ENCODE assay signal across 25 cellular contexts in the genomic region with DNA sequence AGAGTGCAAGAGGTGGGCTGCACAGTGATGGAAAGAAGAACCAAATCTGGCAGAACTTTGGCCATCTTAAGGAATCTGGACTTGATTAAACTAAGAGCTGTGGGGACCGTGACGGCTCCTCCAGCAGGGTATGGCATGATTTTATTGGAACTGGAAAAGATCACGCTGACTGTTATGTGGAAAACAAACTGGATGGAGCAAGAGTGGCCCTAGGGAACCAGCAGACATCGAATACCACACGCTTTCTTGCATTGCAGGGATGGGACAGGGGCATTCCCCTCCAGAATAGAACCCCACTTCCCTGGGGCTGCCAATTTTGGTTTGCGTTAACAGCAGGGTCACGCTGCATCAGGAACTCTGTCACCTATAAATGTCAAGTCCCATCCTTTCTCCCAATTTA. TPM values are rescaled to one million over a fixed set of nuclear protein-coding genes. Genes with fewer than 3 reads are reported as not detected.
DNase-seq lines count a peak whose midpoint lies in the region; ATAC-seq and TF ChIP-seq lines count a peak whose summit lies in the region.
"Had no signal": no experiment of that assay in that cellular context is flagged by ENCODE, and none has a peak within 500 bp of the region (broad histone marks: within the 10 kb centered on the region; RNA-seq: fewer than 3 reads in every experiment).

No MANE protein-coding gene starts in this region.

- intact Hi-C loops in sciatic nerve (cut with DNase I): no loop called here

- H3K9me3 Mint-ChIP-seq in IgD-negative memory B cell: no peaks in the 10 kb centered on the region
- H3K9me3 Mint-ChIP-seq in activated CD4-positive, alpha-beta memory T cell treated with anti-CD3 and anti-CD28 coated beads, Interleukin-2, amount 10 ng/mL, durations not matched to agents 7 days and 5 days: no peaks in the 10 kb centered on the region
- H3K9me3 Mint-ChIP-seq: CD8-positive, alpha-beta T cell had no signal

- no peaks in the 10 kb centered on the region for H3K27me3 Mint-ChIP-seq in IgD-negative memory B cell
- no peaks in the 10 kb centered on the region for H3K27me3 Mint-ChIP-seq in activated CD4-positive, alpha-beta memory T cell treated with anti-CD3 and anti-CD28 coated beads, Interleukin-2, amount 10 ng/mL, durations not matched to agents 7 days and 5 days

- peak overlapping the region in 1 of 4 donors; percentile 67 for H3K4me3 Mint-ChIP-seq in IgD-negative memory B cell
- H3K4me3 Mint-ChIP-seq in activated CD4-positive, alpha-beta memory T cell treated with anti-CD3 and anti-CD28 coated beads, Interleukin-2, amount 10 ng/mL, durations not matched to agents 7 days and 5 days: no peak overlapping the region
- H3K4me3 Mint-ChIP-seq: CD8-positive, alpha-beta T cell had no signal

- peak overlapping the region in 2 of 3 donors; percentile 6 to 76 for H3K27ac Mint-ChIP-seq in IgD-negative memory B cell
- H3K27ac Mint-ChIP-seq in activated CD4-positive, alpha-beta memory T cell treated with anti-CD3 and anti-CD28 coated beads, Interleukin-2, amount 10 ng/mL, durations not matched to agents 7 days and 5 days: no peak overlapping the region
- H3K27ac Mint-ChIP-seq: CD8-positive, alpha-beta T cell had no signal

- ATAC-seq in sciatic nerve: peak; percentile 31
- ATAC-seq in HG03135 (IDR thresholded peaks at IDR 0.05; ENCODE audit: unreplicated experiment): no peak
- ATAC-seq in HG03460 (IDR thresholded peaks at IDR 0.05; ENCODE audit: unreplicated experiment): no peak
- ATAC-seq: CD8-positive, alpha-beta T cell; GM12878; HepG2; K562; SK-N-SH treated with all-trans-retinoic acid at 6 μM for 48 hours had no signal

- no peak overlapping the region for H3K4me3 ChIP-seq in AG10803 (ENCODE audit: low read length)
- H3K4me3 ChIP-seq in fibroblast of villous mesenchyme (ENCODE audit: low read depth, low read length): no peak overlapping the region
- H3K4me3 ChIP-seq: GM12878, K562 had no signal

- DNase-seq in AG10803 (ENCODE audit: low read depth): peak; percentile 68
- DNase-seq in fibroblast of villous mesenchyme (ENCODE audit: low read depth): peak; percentile 20
- no peak for DNase-seq in sciatic nerve (ENCODE audit: low spot score)
- no peak for DNase-seq in activated CD4-positive, alpha-beta memory T cell treated with anti-CD3 and anti-CD28 coated beads, Interleukin-2, amount 10 ng/mL, durations not matched to agents 7 days and 5 days
- DNase-seq: C1 segment of cervical spinal cord; Caco-2; CD8-positive, alpha-beta T cell; DMS 273 treated with DMSO at 0.1 percent for 48 hours; DMS79; GDM1; GOT3; HCEC 1CT; Kasumi-1; NCI-H1092 treated with DMSO at 0.1 percent for 48 hours; NCI-H1436; NCI-H187; NCI-H524; NCI-H748 treated with DMSO at 0.1 percent for 48 hours had no signal

- POLR2A ChIA-PET in activated CD4-positive, alpha-beta memory T cell treated with anti-CD3 and anti-CD28 coated beads, Interleukin-2, amount 10 ng/mL, durations not matched to agents 7 days and 5 days (lab: Charles Lee): no interaction called here

- peaks cover 2 to 9% (median 5%) of the 10 kb centered on the region in 3 donors for H3K4me1 Mint-ChIP-seq in IgD-negative memory B cell
- no peaks in the 10 kb centered on the region for H3K4me1 Mint-ChIP-seq in activated CD4-positive, alpha-beta memory T cell treated with anti-CD3 and anti-CD28 coated beads, Interleukin-2, amount 10 ng/mL, durations not matched to agents 7 days and 5 days

- peaks cover 4% of the 10 kb centered on the region for H3K36me3 Mint-ChIP-seq in IgD-negative memory B cell
- peaks cover 6% of the 10 kb centered on the region for H3K36me3 Mint-ChIP-seq in activated CD4-positive, alpha-beta memory T cell treated with anti-CD3 and anti-CD28 coated beads, Interleukin-2, amount 10 ng/mL, durations not matched to agents 7 days and 5 days (ENCODE audit: low read depth)

- TF ChIP-seq CTCF in AG10803 (conservative IDR thresholded peaks at IDR 0.05; ENCODE audit: low read length): no peak
- no peak for TF ChIP-seq CTCF in fibroblast of villous mesenchyme (IDR thresholded peaks at IDR 0.05; ENCODE audit: insufficient read depth, low read depth, low read length)

- CTCF ChIA-PET in activated CD4-positive, alpha-beta memory T cell treated with anti-CD3 and anti-CD28 coated beads, Interleukin-2, amount 10 ng/mL, durations not matched to agents 7 days and 5 days (lab: Charles Lee): no interaction called here

RNA-seq across cellular contexts. Expression of a gene that starts 38.8 kb away (rescaled TPM):
- polyA plus RNA-seq in IgD-negative memory B cell: not detected
- 11.0 and 12.5 TPM in 2 replicates for total RNA-seq in fibroblast of villous mesenchyme
- total RNA-seq in sciatic nerve: 0.27 TPM
- not detected for total RNA-seq in activated CD4-positive, alpha-beta memory T cell treated with anti-CD3 and anti-CD28 coated beads, Interleukin-2, amount 10 ng/mL, durations not matched to agents 7 days and 5 days
- total RNA-seq: Caco-2; CD8-positive, alpha-beta T cell; GM12878; HepG2; K562 had no signal
- polyA plus RNA-seq: HepG2, K562 had no signal

Comparison
In these comparisons a context has a peak if more than half of its experiments do, and no peak if none do; other contexts are left out.
1. DNase-seq: peak in AG10803 (single experiment) and fibroblast of villous mesenchyme (single experiment); none in sciatic nerve (single experiment) and activated CD4-positive, alpha-beta memory T cell treated with anti-CD3 and anti-CD28 coated beads, Interleukin-2, amount 10 ng/mL, durations not matched to agents 7 days and 5 days (single experiment).